8 cellular contexts compared by ENCODE assay signal in genomic region chrX:45322382-45322781, GRCh38.
DNase-seq lines count a peak whose midpoint lies in the region; ATAC-seq, FAIRE-seq and TF ChIP-seq lines count a peak whose summit lies in the region.

No MANE protein-coding gene starts in this region.

- H3K4me2 ChIP-seq in KMS-11 (no peak overlapping the region), astrocyte (ENCODE audit: low read length) (no peak overlapping the region)

- H4K20me1 ChIP-seq in KMS-11 (ENCODE audit: insufficient read depth), result no peaks in the 10 kb centered on the region
- H4K20me1 ChIP-seq in astrocyte (ENCODE audit: insufficient read depth, low read length), result no peaks in the 10 kb centered on the region

- no peaks in the 10 kb centered on the region for H3K27me3 Mint-ChIP-seq in astrocyte (ENCODE audit: low read depth, unreplicated experiment)

- H2AFZ ChIP-seq in KMS-11 (ENCODE audit: low read depth), result no peak overlapping the region
- H2AFZ ChIP-seq in astrocyte (ENCODE audit: low read depth, low read length), result no peak overlapping the region

- H3K27me3 ChIP-seq in KMS-11 (ENCODE audit: insufficient read depth, low read depth) (no peaks in the 10 kb centered on the region), astrocyte (ENCODE audit: insufficient read depth, low read length) (no peaks in the 10 kb centered on the region)

- no peaks in the 10 kb centered on the region for H3K4me1 ChIP-seq in KMS-11 (ENCODE audit: low read depth, poor library complexity, severe bottlenecking)
- H3K4me1 ChIP-seq in astrocyte (ENCODE audit: insufficient read depth, low read length), result peaks cover 19% of the 10 kb centered on the region

- TF ChIP-seq CTCF in KMS-11 (conservative IDR thresholded peaks at IDR 0.05; ENCODE audit: low read depth, low read length) (0 out of 2 replicates have a peak, but pooled peaks have one; percentile 23), astrocyte (IDR thresholded peaks at IDR 0.05; ENCODE audit: insufficient read depth, low read depth, low read length) (peak; percentile 63)

- no peaks in the 10 kb centered on the region for H3K36me3 Mint-ChIP-seq in astrocyte (ENCODE audit: low read depth, unreplicated experiment)

- H3K36me3 ChIP-seq in KMS-11 (ENCODE audit: insufficient read depth) (no peaks in the 10 kb centered on the region), astrocyte (ENCODE audit: insufficient read depth, low read length) (no peaks in the 10 kb centered on the region)

- H3K9me3 ChIP-seq in astrocyte (ENCODE audit: insufficient read depth, low read depth, low read length), result no peaks in the 10 kb centered on the region

- no peak for ATAC-seq in HG03469 (IDR thresholded peaks at IDR 0.05; ENCODE audit: unreplicated experiment)
- no peak for ATAC-seq in HG02938 (IDR thresholded peaks at IDR 0.05; ENCODE audit: unreplicated experiment)

- H3K27ac ChIP-seq in KMS-11 (no peak overlapping the region), astrocyte (ENCODE audit: low read depth, low read length) (peak overlapping the region; percentile 53)

- DNase-seq in DMS53 treated with DMSO at 0.1 percent for 48 hours (lab: John Stamatoyannopoulos, UW; ENCODE audit: unreplicated experiment) (peak; percentile 37), astrocyte (ENCODE audit: low read depth) (peak; percentile 64), iPS-NIHi7 (ENCODE audit: extremely low spot score) (peak; percentile 66), superior temporal gyrus (ENCODE audit: extremely low spot score) (peak; percentile 78), COLO668 (lab: John Stamatoyannopoulos, UW; ENCODE audit: unreplicated experiment) (no peak)

- H3K4me1 Mint-ChIP-seq in astrocyte (ENCODE audit: low read depth, unreplicated experiment), result peaks cover 17% of the 10 kb centered on the region

- peak; percentile 99 for FAIRE-seq in astrocyte (lab: Jason Lieb, UNC)

- H3K4me3 ChIP-seq in KMS-11 (IDR thresholded peaks at IDR 0.05; ENCODE audit: insufficient read depth, low read depth, low read length) (no peak overlapping the region), astrocyte (ENCODE audit: insufficient read depth, low read depth, low read length) (no peak overlapping the region)

- H3K27ac Mint-ChIP-seq in astrocyte (ENCODE audit: unreplicated experiment), result peak overlapping the region; percentile 77

- H3K4me3 Mint-ChIP-seq in astrocyte (ENCODE audit: unreplicated experiment), result no peak overlapping the region

- H3K9me3 Mint-ChIP-seq in astrocyte (ENCODE audit: unreplicated experiment), result no peaks in the 10 kb centered on the region

- H3K9ac ChIP-seq in KMS-11 (no peak overlapping the region), astrocyte (ENCODE audit: low read length) (peak overlapping the region; percentile 31)

- H3K79me2 ChIP-seq in KMS-11 (ENCODE audit: insufficient read depth, low read depth) (no peaks in the 10 kb centered on the region), astrocyte (ENCODE audit: insufficient read depth, low read length) (no peaks in the 10 kb centered on the region)
